22 cellular contexts compared by ENCODE assay signal in genomic region chr3:39209329-39209970, GRCh38. TPM values are rescaled to one million over a fixed set of nuclear protein-coding genes. Genes with fewer than 3 reads are reported as not detected.
DNase-seq lines count a peak whose midpoint lies in the region; ATAC-seq and TF ChIP-seq lines count a peak whose summit lies in the region.
"Had no signal": no experiment of that assay in that cellular context is flagged by ENCODE, and none has a peak within 500 bp of the region (broad histone marks: within the 10 kb centered on the region; RNA-seq: fewer than 3 reads in every experiment).

No MANE protein-coding gene starts in this region.

- H4K20me1 ChIP-seq in OCI-LY7 (ENCODE audit: insufficient read depth, low read length), result no peaks in the 10 kb centered on the region

- H3K9me3 ChIP-seq in HEK293 (ENCODE audit: control insufficient read depth, insufficient read depth, low read depth, low read length) (no peaks in the 10 kb centered on the region), OCI-LY7 (ENCODE audit: low read length) (no peaks in the 10 kb centered on the region)
- no peaks in the 10 kb centered on the region for H3K9me3 ChIP-seq in CD8-positive, alpha-beta T cell (ENCODE audit: low read length)
- H3K9me3 ChIP-seq: BE2C had no signal

- peak overlapping the region; percentile 50; the same call in 1 of the 2 replicates for H2AFZ ChIP-seq in OCI-LY7 (ENCODE audit: low read length)

- H3K27me3 ChIP-seq in CD8-positive, alpha-beta T cell (ENCODE audit: insufficient read depth, low read length), result no peaks in the 10 kb centered on the region
- H3K27me3 ChIP-seq: BE2C had no signal

- H3K4me3 ChIP-seq in HEK293 (ENCODE audit: low read depth, low read length) (no peak overlapping the region), OCI-LY7 (ENCODE audit: low read depth, low read length, poor library complexity, severe bottlenecking) (no peak overlapping the region)
- no peak overlapping the region for H3K4me3 ChIP-seq in CD8-positive, alpha-beta T cell (ENCODE audit: low read depth, low read length)

- H3K9me3 Mint-ChIP-seq in effector memory CD8-positive, alpha-beta T cell, result no peaks in the 10 kb centered on the region
- H3K9me3 Mint-ChIP-seq in stimulated activated effector memory CD8-positive, alpha-beta T cell treated with anti-CD3 and anti-CD28 coated beads, Interleukin-12 subunit alpha, Interleukin-12 subunit beta, amount 100 ng/mL, for 72 hours, result no peaks in the 10 kb centered on the region
- H3K9me3 Mint-ChIP-seq in CD8-positive, alpha-beta T cell, result no peaks in the 10 kb centered on the region
- H3K9me3 Mint-ChIP-seq: IgD-negative memory B cell had no signal

- H3K27ac ChIP-seq in HEK293 (ENCODE audit: extremely low read depth, low read depth, low read length) (no peak overlapping the region), OCI-LY7 (ENCODE audit: low read depth, low read length, poor library complexity, severe bottlenecking) (no peak overlapping the region)
- no peak overlapping the region for H3K27ac ChIP-seq in CD8-positive, alpha-beta T cell (ENCODE audit: low read depth, low read length)

- H3K9me2 ChIP-seq in OCI-LY7 (ENCODE audit: insufficient read depth, low read length), result no peaks in the 10 kb centered on the region

- peaks cover 7 to 26% of the 10 kb centered on the region in 2 donors for H3K4me1 Mint-ChIP-seq in effector memory CD8-positive, alpha-beta T cell (ENCODE audit: low read depth in 2 of 2)
- H3K4me1 Mint-ChIP-seq in stimulated activated effector memory CD8-positive, alpha-beta T cell treated with anti-CD3 and anti-CD28 coated beads, Interleukin-12 subunit alpha, Interleukin-12 subunit beta, amount 100 ng/mL, for 72 hours, result peaks cover 19% of the 10 kb centered on the region
- H3K4me1 Mint-ChIP-seq in CD8-positive, alpha-beta T cell (ENCODE audit: low read depth), result peaks cover 6% of the 10 kb centered on the region

- H3K27me3 Mint-ChIP-seq in effector memory CD8-positive, alpha-beta T cell, result peaks cover 0 to 9% of the 10 kb centered on the region in 2 donors
- no peaks in the 10 kb centered on the region for H3K27me3 Mint-ChIP-seq in CD8-positive, alpha-beta T cell (ENCODE audit: low read depth)

- H3K4me2 ChIP-seq in OCI-LY7 (ENCODE audit: low read length), result no peak overlapping the region

- H3K36me3 ChIP-seq in HEK293 (ENCODE audit: control insufficient read depth in 2 of 2, insufficient read depth in 1 of 2, low read length in 2 of 2) (no peaks in the 10 kb centered on the region), OCI-LY7 (ENCODE audit: insufficient read depth, low read length) (no peaks in the 10 kb centered on the region)
- no peaks in the 10 kb centered on the region for H3K36me3 ChIP-seq in CD8-positive, alpha-beta T cell (ENCODE audit: insufficient read depth, low read length)
- H3K36me3 ChIP-seq: BE2C had no signal

- H3K4me1 ChIP-seq in HEK293 (ENCODE audit: control insufficient read depth, insufficient read depth, low read length) (no peaks in the 10 kb centered on the region), OCI-LY7 (ENCODE audit: insufficient read depth, low read length, poor library complexity, severe bottlenecking) (peaks cover 31% of the 10 kb centered on the region)
- peaks cover 7% of the 10 kb centered on the region for H3K4me1 ChIP-seq in CD8-positive, alpha-beta T cell (ENCODE audit: insufficient read depth, low read length)
- H3K4me1 ChIP-seq: BE2C had no signal

- BruUV-seq in OCI-LY7 (replicated peaks; lab: Mats Ljungman, UMichigan), result no TSS peak

- H3K27ac Mint-ChIP-seq in effector memory CD8-positive, alpha-beta T cell, result peak overlapping the region; percentile 35 to 81
- peak overlapping the region; percentile 32 for H3K27ac Mint-ChIP-seq in stimulated activated effector memory CD8-positive, alpha-beta T cell treated with anti-CD3 and anti-CD28 coated beads, Interleukin-12 subunit alpha, Interleukin-12 subunit beta, amount 100 ng/mL, for 72 hours
- no peak overlapping the region for H3K27ac Mint-ChIP-seq in CD8-positive, alpha-beta T cell

- POLR2A ChIA-PET in HEK293 (lab: Yijun Ruan, JAX), result no interaction called here
- POLR2A ChIA-PET in OCI-LY7 (lab: Charles Lee), result interaction anchor here (0.6 kb wide), 1 partner anchor 683 kb away, joined by 5 read pairs; no protein-coding TSS in a partner anchor
- POLR2A ChIA-PET in CD8-positive, alpha-beta T cell (lab: Charles Lee), result no interaction called here

- peak overlapping the region in 1 of 2 donors; percentile 41 for H3K4me3 Mint-ChIP-seq in effector memory CD8-positive, alpha-beta T cell
- H3K4me3 Mint-ChIP-seq in stimulated activated effector memory CD8-positive, alpha-beta T cell treated with anti-CD3 and anti-CD28 coated beads, Interleukin-12 subunit alpha, Interleukin-12 subunit beta, amount 100 ng/mL, for 72 hours, result no peak overlapping the region
- no peak overlapping the region for H3K4me3 Mint-ChIP-seq in CD8-positive, alpha-beta T cell
- H3K4me3 Mint-ChIP-seq: IgD-negative memory B cell had no signal

- intact Hi-C loops in OCI-LY7 (cut with micrococcal nuclease; ENCODE audit: unreplicated experiment), result no loop called here
- intact Hi-C loops in CD8-positive, alpha-beta T cell (cut with DNase I, micrococcal nuclease), result no loop called here

- no peak for TF ChIP-seq CTCF in HEK293 (tag by site-specific recombination; IDR thresholded peaks at IDR 0.05)
- TF ChIP-seq CTCF in OCI-LY7 (conservative IDR thresholded peaks at IDR 0.05; ENCODE audit: low read length), result no peak
- no peak for TF ChIP-seq CTCF in CD8-positive, alpha-beta T cell (IDR thresholded peaks at IDR 0.05)

- no peak for DNase-seq in OCI-LY7 (ENCODE audit: low spot score)
- no peak for DNase-seq in effector memory CD8-positive, alpha-beta T cell
- DNase-seq in stimulated activated effector memory CD8-positive, alpha-beta T cell treated with anti-CD3 and anti-CD28 coated beads, Interleukin-12 subunit alpha, Interleukin-12 subunit beta, amount 100 ng/mL, for 72 hours (ENCODE audit: low spot score in 2 of 2), result no peak
- no peak for DNase-seq in amniotic stem cell (lab: John Stamatoyannopoulos, UW)
- no peak for DNase-seq in SW480 (ENCODE audit: low spot score)
- no peak for DNase-seq in putamen (ENCODE audit: low spot score)
- no peak for DNase-seq in CD8-positive, alpha-beta T cell
- DNase-seq: BE2C, DMS79, Kasumi-1, NCI-H1417 treated with DMSO at 0.1 percent for 48 hours, NCI-H187, NCI-H446, NCI-H526 treated with DMSO at 0.1 percent for 48 hours had no signal

- no peaks in the 10 kb centered on the region for H3K79me2 ChIP-seq in OCI-LY7 (ENCODE audit: insufficient read depth, low read depth, low read length)

- no peak for ATAC-seq in effector memory CD8-positive, alpha-beta T cell (replicated peaks)
- peak; percentile 43 for ATAC-seq in stimulated activated effector memory CD8-positive, alpha-beta T cell treated with anti-CD3 and anti-CD28 coated beads, Interleukin-12 subunit alpha, Interleukin-12 subunit beta, amount 100 ng/mL, for 72 hours
- no peak for ATAC-seq in CD8-positive, alpha-beta T cell
- ATAC-seq: HCT116, Panc1, SK-N-SH treated with all-trans-retinoic acid at 6 μM for 48 hours had no signal

- CTCF ChIA-PET in HEK293 (lab: Yijun Ruan, JAX) (interaction anchor here (2.7 to 2.8 kb wide), 2 partner anchors 19 to 79 kb away, joined by 12 to 13 read pairs; no protein-coding TSS in a partner anchor), OCI-LY7 (lab: Charles Lee; ENCODE audit: unreplicated experiment) (interaction anchor here (1.6 kb wide), 1 partner anchor 79 kb away, joined by 8 read pairs; no protein-coding TSS in a partner anchor)
- CTCF ChIA-PET in CD8-positive, alpha-beta T cell (lab: Charles Lee), result interaction anchor here (1.1 to 3.8 kb wide), 2 partner anchors 20 to 78 kb away, joined by 3 to 19 read pairs; no protein-coding TSS in a partner anchor

- H3K36me3 Mint-ChIP-seq in effector memory CD8-positive, alpha-beta T cell (ENCODE audit: insufficient read depth), result no peaks in the 10 kb centered on the region
- no peaks in the 10 kb centered on the region for H3K36me3 Mint-ChIP-seq in stimulated activated effector memory CD8-positive, alpha-beta T cell treated with anti-CD3 and anti-CD28 coated beads, Interleukin-12 subunit alpha, Interleukin-12 subunit beta, amount 100 ng/mL, for 72 hours
- H3K36me3 Mint-ChIP-seq in CD8-positive, alpha-beta T cell, result no peaks in the 10 kb centered on the region
- H3K36me3 Mint-ChIP-seq: IgD-negative memory B cell had no signal

TF ChIP-seq in HEK293, 187 proteins besides CTCF, POLR2A, EP300 and RAD21:
- TF ChIP-seq ZFP69B (tag by site-specific recombination; IDR thresholded peaks at IDR 0.05), result no peak
- TF ChIP-seq FEZF1 (tag by site-specific recombination; IDR thresholded peaks at IDR 0.05), result no peak
- no peak for TF ChIP-seq ZNF10 (tag by site-specific recombination; IDR thresholded peaks at IDR 0.05)
- TF ChIP-seq ZNF133 (tag by site-specific recombination; IDR thresholded peaks at IDR 0.05), result peak; percentile 84
- TF ChIP-seq ZNF404 (tag by site-specific recombination; IDR thresholded peaks at IDR 0.05), result no peak
- TF ChIP-seq ZBTB44 (tag by site-specific recombination; IDR thresholded peaks at IDR 0.05), result no peak
- TF ChIP-seq ZNF362 (tag by site-specific recombination; IDR thresholded peaks at IDR 0.05), result no peak
- no peak for TF ChIP-seq ZNF544 (tag by site-specific recombination; IDR thresholded peaks at IDR 0.05)
TF ChIP-seq in HEK293: peak in this region for 1.

RNA-seq across cellular contexts. Expression of gene XIRP1, which starts 17.1 kb away (rescaled TPM):
- not detected in 2 replicates for total RNA-seq in OCI-LY7 (2014; rRNA removed; shearing (Covaris generic))
- not detected in 2 replicates for total RNA-seq in OCI-LY7 (2022)
- total RNA-seq in CD8-positive, alpha-beta T cell, result not detected
- total RNA-seq: A673, H1, MCF 10A had no signal

RNA-seq across cellular contexts. Expression of gene CSRNP1, which starts 56.1 kb away (rescaled TPM):
- 9.5 and 10.5 TPM in 2 replicates for total RNA-seq in OCI-LY7 (2014; rRNA removed; shearing (Covaris generic))
- 9.4 and 9.7 TPM in 2 replicates for total RNA-seq in OCI-LY7 (2022)
- 100 to 1,000 TPM; 535 TPM for total RNA-seq in CD8-positive, alpha-beta T cell

Comparison
In these comparisons a context has a peak if more than half of its experiments do, and no peak if none do; other contexts are left out.
1. RNA of gene CSRNP1, which starts 56.1 kb away (total RNA-seq): 535 TPM in CD8-positive, alpha-beta T cell; 9.4 to 10.5 TPM in OCI-LY7; every median in the first group is over 10 times any median in the second.